8 cellular contexts compared by ENCODE assay signal in genomic region chr11:65040520-65041205, GRCh38. TPM values are rescaled to one million over a fixed set of nuclear protein-coding genes. Genes with fewer than 3 reads are reported as not detected.
DNase-seq lines count a peak whose midpoint lies in the region; ATAC-seq and TF ChIP-seq lines count a peak whose summit lies in the region.

No MANE protein-coding gene starts in this region.

- in situ Hi-C loops in GM13976 (cut with MboI; ENCODE audit: low sequenced_read_pairs, unreplicated experiment), result no loop called here

- ATAC-seq in HG02852 (IDR thresholded peaks at IDR 0.05; ENCODE audit: unreplicated experiment) (peak; percentile 84), upper lobe of right lung (peak; percentile 95)

- no peaks in the 10 kb centered on the region for H3K9me3 ChIP-seq in left ventricle myocardium inferior (replicated peaks)
- no peaks in the 10 kb centered on the region for H3K9me3 ChIP-seq in upper lobe of right lung

- peaks cover 52% of the 10 kb centered on the region for H3K36me3 ChIP-seq in left ventricle myocardium inferior
- peaks cover 49% of the 10 kb centered on the region for H3K36me3 ChIP-seq in upper lobe of right lung

- H3K4me1 ChIP-seq in left ventricle myocardium inferior (peaks cover 49% of the 10 kb centered on the region), upper lobe of right lung (peaks cover 29% of the 10 kb centered on the region)

- TF ChIP-seq CTCF in GM13976 (IDR thresholded peaks at IDR 0.05; ENCODE audit: borderline replicate concordance, control extremely low read depth, extremely low read depth, insufficient read depth, missing control alignments) (no peak), left ventricle myocardium inferior (IDR thresholded peaks at IDR 0.05; ENCODE audit: borderline replicate concordance) (no peak), upper lobe of right lung (IDR thresholded peaks at IDR 0.05) (no peak)

- H3K4me3 ChIP-seq in left ventricle myocardium inferior (peak overlapping the region; percentile 96), upper lobe of right lung (peak overlapping the region; percentile 83)

- H3K27me3 ChIP-seq in left ventricle myocardium inferior (ENCODE audit: low read depth) (no peaks in the 10 kb centered on the region), upper lobe of right lung (no peaks in the 10 kb centered on the region)

- DNase-seq in GM13976 (ENCODE audit: low spot score) (peak; percentile 98), NCI-H1436 treated with DMSO at 0.1 percent for 48 hours (lab: John Stamatoyannopoulos, UW) (peak; percentile 81), T follicular helper cell (ENCODE audit: low read depth) (peak; percentile 71), amniotic epithelial cell (ENCODE audit: low read depth) (peak; percentile 89), left ventricle myocardium inferior (peak; percentile 89), posterior vena cava (ENCODE audit: low spot score) (peak; percentile 95), upper lobe of right lung (peak; percentile 95)

- intact Hi-C loops in left ventricle myocardium inferior (cut with micrococcal nuclease), result no loop called here
- intact Hi-C loops in posterior vena cava (cut with DNase I), result no loop called here
- intact Hi-C loops in upper lobe of right lung (cut with DNase I), result no loop called here

- H3K27ac ChIP-seq in left ventricle myocardium inferior (replicated peaks) (peak overlapping the region; percentile 98), upper lobe of right lung (peak overlapping the region; percentile 90)

RNA-seq across cellular contexts. Expression of gene SAC3D1, which starts 0.3 kb away (rescaled TPM):
- total RNA-seq in left ventricle myocardium inferior (5.6 TPM), posterior vena cava (1 to 10 TPM; 5.5 to 5.8 TPM), upper lobe of right lung (10.2 TPM)

RNA-seq across cellular contexts. Expression of gene SNX15, which starts 13.4 kb away (rescaled TPM):
- total RNA-seq in left ventricle myocardium inferior (15.7 TPM), posterior vena cava (10 to 100 TPM; 17.4 to 21.1 TPM), upper lobe of right lung (27.1 TPM)

RNA-seq across cellular contexts. Expression of gene NAALADL1, which starts 17.7 kb away (rescaled TPM):
- total RNA-seq in left ventricle myocardium inferior (4.8 TPM), posterior vena cava (10 to 100 TPM; 15.4 to 18.6 TPM), upper lobe of right lung (10.0 TPM)

RNA-seq across cellular contexts. Expression of gene ARL2, which starts 26.7 kb away (rescaled TPM):
- total RNA-seq in left ventricle myocardium inferior (128 TPM), posterior vena cava (10 to 100 TPM; 81.9 to 88.2 TPM), upper lobe of right lung (84.4 TPM)

RNA-seq across cellular contexts. Expression of gene CDCA5, which starts 43.2 kb away (rescaled TPM):
- total RNA-seq in left ventricle myocardium inferior, result 1.3 TPM
- total RNA-seq in posterior vena cava, result 1 to 10 TPM in 1 of 2 donors, under 1 TPM in 1; 0.67 to 1.6 TPM
- 1.7 TPM for total RNA-seq in upper lobe of right lung

Comparison
In these comparisons a context has a peak if more than half of its experiments do, and no peak if none do; other contexts are left out.
1. Peak in every context shown above with its lines: DNase-seq, ATAC-seq, H3K4me3 ChIP-seq and H3K27ac ChIP-seq.